ENCODE assay signal across 17 cellular contexts in genomic region chr2:226040344-226040743, GRCh38.
"Had no signal": no experiment of that assay in that cellular context is flagged by ENCODE, and none has a peak within 500 bp of the region (broad histone marks: within the 10 kb centered on the region; RNA-seq: fewer than 3 reads in every experiment).

No MANE protein-coding gene starts in this region.

- H3K4me1 ChIP-seq: heart right ventricle, right atrium auricular region, sigmoid colon, stomach had no signal

- H3K36me3 Mint-ChIP-seq: natural killer cell treated with Interleukin-12 subunit alpha and Interleukin-12 subunit beta and Interleukin-15 and Interleukin-18, amount 100 ng/mL, for 72 hours had no signal

- H3K27ac Mint-ChIP-seq: natural killer cell treated with Interleukin-12 subunit alpha and Interleukin-12 subunit beta and Interleukin-15 and Interleukin-18, amount 100 ng/mL, for 72 hours had no signal

- H3K4me3 ChIP-seq: heart right ventricle, right atrium auricular region, sigmoid colon, skin epidermis, stomach, thoracic aorta had no signal

- ATAC-seq: esophagus mucosa; heart right ventricle; left lobe of liver; natural killer cell treated with Interleukin-12 subunit alpha and Interleukin-12 subunit beta and Interleukin-15 and Interleukin-18, amount 100 ng/mL, for 72 hours had no signal

- DNase-seq: effector memory CD4-positive, alpha-beta T cell; heart right ventricle; hypothalamus; midbrain; posterior cingulate gyrus; sigmoid colon; stimulated activated naive CD4-positive, alpha-beta T cell; stomach; substantia nigra; trophoblast cell had no signal

- H3K27me3 Mint-ChIP-seq: natural killer cell treated with Interleukin-12 subunit alpha and Interleukin-12 subunit beta and Interleukin-15 and Interleukin-18, amount 100 ng/mL, for 72 hours had no signal

- H3K27me3 ChIP-seq: heart right ventricle, neutrophil, right atrium auricular region, sigmoid colon, stomach had no signal

- H3K4me3 Mint-ChIP-seq: natural killer cell treated with Interleukin-12 subunit alpha and Interleukin-12 subunit beta and Interleukin-15 and Interleukin-18, amount 100 ng/mL, for 72 hours had no signal

- H3K36me3 ChIP-seq: heart right ventricle, neutrophil, right atrium auricular region, sigmoid colon, stomach, thoracic aorta had no signal

- H3K27ac ChIP-seq: heart right ventricle, neutrophil, right atrium auricular region, sigmoid colon, skin epidermis, stomach, thoracic aorta had no signal

- H3K9me3 ChIP-seq: heart right ventricle, neutrophil, right atrium auricular region, sigmoid colon, stomach, thoracic aorta had no signal
